Comparison of ENCODE assay signal across 2 cellular contexts in genomic region chr4:144399927-144400326, GRCh38.
TF ChIP-seq lines count a peak whose summit lies in the region.

No MANE protein-coding gene starts in this region.

TF ChIP-seq in IMR-90, 13 proteins besides CTCF, POLR2A, EP300 and RAD21:
- no peak for TF ChIP-seq BHLHE40 (IDR thresholded peaks at IDR 0.05; ENCODE audit: low read depth, low read length)
- no peak for TF ChIP-seq MAZ (IDR thresholded peaks at IDR 0.05; ENCODE audit: borderline replicate concordance, low read depth, low read length)
- TF ChIP-seq, protein P1, sequence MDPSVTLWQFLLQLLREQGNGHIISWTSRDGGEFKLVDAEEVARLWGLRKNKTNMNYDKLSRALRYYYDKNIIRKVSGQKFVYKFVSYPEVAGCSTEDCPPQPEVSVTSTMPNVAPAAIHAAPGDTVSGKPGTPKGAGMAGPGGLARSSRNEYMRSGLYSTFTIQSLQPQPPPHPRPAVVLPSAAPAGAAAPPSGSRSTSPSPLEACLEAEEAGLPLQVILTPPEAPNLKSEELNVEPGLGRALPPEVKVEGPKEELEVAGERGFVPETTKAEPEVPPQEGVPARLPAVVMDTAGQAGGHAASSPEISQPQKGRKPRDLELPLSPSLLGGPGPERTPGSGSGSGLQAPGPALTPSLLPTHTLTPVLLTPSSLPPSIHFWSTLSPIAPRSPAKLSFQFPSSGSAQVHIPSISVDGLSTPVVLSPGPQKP (IDR thresholded peaks at IDR 0.05; ENCODE audit: borderline replicate concordance, low read depth, low read length), result no peak
- TF ChIP-seq FOS (IDR thresholded peaks at IDR 0.05; ENCODE audit: low read depth, low read length), result no peak
- TF ChIP-seq SMC3 (IDR thresholded peaks at IDR 0.05; ENCODE audit: low read depth, low read length), result no peak
- no peak for TF ChIP-seq CEBPB (IDR thresholded peaks at IDR 0.05; ENCODE audit: low read depth, low read length)
- TF ChIP-seq NFE2L2 (IDR thresholded peaks at IDR 0.05; ENCODE audit: low read depth, low read length), result no peak
- TF ChIP-seq MAFK (IDR thresholded peaks at IDR 0.05; ENCODE audit: low read depth, low read length), result no peak
- no peak for TF ChIP-seq RCOR1 (IDR thresholded peaks at IDR 0.05; ENCODE audit: insufficient replicate concordance, low read length)
- no peak for TF ChIP-seq CHD1 (IDR thresholded peaks at IDR 0.05; ENCODE audit: low read depth, low read length)
- no peak for TF ChIP-seq MXI1 (IDR thresholded peaks at IDR 0.05; ENCODE audit: borderline replicate concordance, low read depth, low read length)
TF ChIP-seq in IMR-90: peak in this region for 0.

TF ChIP-seq in endothelial cell of umbilical vein, 7 proteins besides CTCF, POLR2A, EP300 and RAD21:
- TF ChIP-seq POLR2AphosphoS5 (IDR thresholded peaks at IDR 0.05; ENCODE audit: insufficient read depth, low read depth, low read length) (peak; percentile 32), FOS (IDR thresholded peaks at IDR 0.05; ENCODE audit: borderline replicate concordance, insufficient read depth, low read length) (peak; percentile 83), JUN (IDR thresholded peaks at IDR 0.05; ENCODE audit: borderline replicate concordance, insufficient read depth, insufficient read length, low read depth) (peak; percentile 49)
- TF ChIP-seq, protein P2, sequence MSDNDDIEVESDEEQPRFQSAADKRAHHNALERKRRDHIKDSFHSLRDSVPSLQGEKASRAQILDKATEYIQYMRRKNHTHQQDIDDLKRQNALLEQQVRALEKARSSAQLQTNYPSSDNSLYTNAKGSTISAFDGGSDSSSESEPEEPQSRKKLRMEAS (IDR thresholded peaks at IDR 0.05; ENCODE audit: insufficient read depth, insufficient read length), result no peak
